ENCODE assay signal across 28 cellular contexts in the genomic region with DNA sequence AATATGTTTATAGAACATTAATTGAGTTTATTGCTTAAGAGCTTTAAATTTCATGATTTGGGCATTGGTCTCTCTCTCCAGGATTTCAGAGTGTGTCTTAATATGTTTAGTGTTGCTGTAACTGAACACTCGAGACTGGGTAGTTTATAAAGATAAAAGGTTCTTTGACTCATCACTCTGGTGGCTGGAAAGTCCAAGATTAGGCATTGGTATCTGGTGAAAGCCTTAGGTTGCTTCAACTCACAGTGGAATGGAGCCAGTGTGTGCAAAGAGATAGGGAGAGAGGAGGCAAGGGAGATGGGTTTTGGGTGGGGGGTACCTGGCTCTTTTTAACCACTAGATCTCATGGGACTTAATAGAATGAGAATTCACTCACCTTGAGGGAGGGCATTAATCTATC.
"Had no signal": no experiment of that assay in that cellular context is flagged by ENCODE, and none has a peak within 500 bp of the region (broad histone marks: within the 10 kb centered on the region; RNA-seq: fewer than 3 reads in every experiment).

No MANE protein-coding gene starts in this region.

- H3K27me3 ChIP-seq: neural progenitor cell, ovary, right lobe of liver, sigmoid colon, stomach, thyroid gland, tibial nerve, upper lobe of left lung, vagina had no signal

- H3K27me3 Mint-ChIP-seq: stimulated activated naive B cell treated with anti-CD40 and anti-IgM and Interleukin-4, amounts not matched to agents 10 μg/mL and 1 μg/mL and 100 μg/mL, for 72 hours had no signal

- H3K79me2 ChIP-seq: parathyroid adenoma had no signal

- H3K9ac ChIP-seq: neural progenitor cell, parathyroid adenoma had no signal

- H3K27ac ChIP-seq: neural progenitor cell, ovary, parathyroid adenoma, psoas muscle, right lobe of liver, sigmoid colon, stomach, thoracic aorta, thyroid gland, tibial nerve, upper lobe of left lung, vagina had no signal

- H3K4me3 Mint-ChIP-seq: nephron; neural progenitor cell; stimulated activated effector memory CD8-positive, alpha-beta T cell treated with anti-CD3 and anti-CD28 coated beads, Interleukin-12 subunit alpha, Interleukin-12 subunit beta, amount 100 ng/mL, for 72 hours; stimulated activated naive B cell treated with anti-CD40 and anti-IgM and Interleukin-4, amounts not matched to agents 10 μg/mL and 1 μg/mL and 100 μg/mL, for 72 hours; stimulated activated naive CD8-positive, alpha-beta T cell treated with anti-CD3 and anti-CD28 coated beads, Interleukin-15, Interleukin-2, amounts not matched to agents 100 ng/mL and 50 ng/mL, for 24 hours had no signal

- H3K9me3 Mint-ChIP-seq: stimulated activated effector memory CD8-positive, alpha-beta T cell treated with anti-CD3 and anti-CD28 coated beads, Interleukin-12 subunit alpha, Interleukin-12 subunit beta, amount 100 ng/mL, for 72 hours had no signal

- H3K36me3 Mint-ChIP-seq: neural progenitor cell; stimulated activated effector memory CD8-positive, alpha-beta T cell treated with anti-CD3 and anti-CD28 coated beads, Interleukin-12 subunit alpha, Interleukin-12 subunit beta, amount 100 ng/mL, for 72 hours had no signal

- H3K4me1 ChIP-seq: neural progenitor cell, parathyroid adenoma, psoas muscle, right lobe of liver, sigmoid colon, stomach, thyroid gland, tibial nerve, upper lobe of left lung, vagina had no signal

- H2AFZ ChIP-seq: neural progenitor cell, parathyroid adenoma had no signal

- H3K4me2 ChIP-seq: neural progenitor cell had no signal

- H3K9me3 ChIP-seq: ovary, psoas muscle, right lobe of liver, sigmoid colon, thoracic aorta, thyroid gland, vagina had no signal

- FAIRE-seq: small intestine, urothelium cell line had no signal

- H3K4me1 Mint-ChIP-seq: nephron; neural progenitor cell; stimulated activated effector memory CD8-positive, alpha-beta T cell treated with anti-CD3 and anti-CD28 coated beads, Interleukin-12 subunit alpha, Interleukin-12 subunit beta, amount 100 ng/mL, for 72 hours had no signal

- H3K27ac Mint-ChIP-seq: nephron; neural progenitor cell; progenitor cell of endocrine pancreas; stimulated activated effector memory CD8-positive, alpha-beta T cell treated with anti-CD3 and anti-CD28 coated beads, Interleukin-12 subunit alpha, Interleukin-12 subunit beta, amount 100 ng/mL, for 72 hours; stimulated activated naive B cell treated with anti-CD40 and anti-IgM and Interleukin-4, amounts not matched to agents 10 μg/mL and 1 μg/mL and 100 μg/mL, for 72 hours; stimulated activated naive CD8-positive, alpha-beta T cell treated with anti-CD3 and anti-CD28 coated beads, Interleukin-15, Interleukin-2, amounts not matched to agents 100 ng/mL and 50 ng/mL, for 24 hours had no signal

- DNase-seq: occipital lobe; ovary; posterior cingulate gyrus; psoas muscle; right cardiac atrium; right lobe of liver; sigmoid colon; small intestine; stimulated activated CD4-positive, alpha-beta T cell treated with anti-CD3 and anti-CD28 coated beads, Interleukin-15, amount 100 ng/mL, for 24 hours; stimulated activated CD4-positive, alpha-beta T cell treated with anti-CD3 and anti-CD28 coated beads, Interleukin-2, amount 100 ng/mL, for 24 hours; stimulated activated CD4-positive, alpha-beta T cell treated with anti-CD3 and anti-CD28 coated beads, Interleukin-2, amount 100 ng/mL, for 48 hours; stimulated activated CD4-positive, alpha-beta T cell treated with anti-CD3 and anti-CD28 coated beads, Interleukin-4, amount 100 ng/mL, for 24 hours; stimulated activated naive B cell treated with anti-CD40 and anti-IgM and Interleukin-4, amounts not matched to agents 10 μg/mL and 1 μg/mL and 100 μg/mL, for 72 hours; stimulated activated naive CD4-positive, alpha-beta T cell treated with Interleukin-2 at 50 U/mL for 16 hours; stomach; thyroid gland; trophoblast cell; upper lobe of left lung had no signal

- H3K4me3 ChIP-seq: neural progenitor cell, ovary, psoas muscle, right lobe of liver, sigmoid colon, stomach, thoracic aorta, thyroid gland, tibial nerve, upper lobe of left lung, vagina had no signal

- ATAC-seq: psoas muscle; right cardiac atrium; right lobe of liver; stimulated activated effector memory CD8-positive, alpha-beta T cell treated with anti-CD3 and anti-CD28 coated beads, Interleukin-12 subunit alpha, Interleukin-12 subunit beta, amount 100 ng/mL, for 72 hours had no signal

- H3K36me3 ChIP-seq: neural progenitor cell, ovary, right lobe of liver, sigmoid colon, stomach, thoracic aorta, thyroid gland, tibial nerve, upper lobe of left lung, vagina had no signal
